ENCODE assay signal across 8 cellular contexts in genomic region chr14:55707365-55707804, GRCh38.
DNase-seq lines count a peak whose midpoint lies in the region; ATAC-seq and FAIRE-seq lines count a peak whose summit lies in the region.

No MANE protein-coding gene starts in this region.

- intact Hi-C loops in Right ventricle myocardium superior (cut with DNase I) = loop anchor here (5.0 kb wide), 1 partner anchor 715 kb away; no protein-coding TSS in a partner anchor

- ATAC-seq in Right ventricle myocardium superior (ENCODE audit: poor library complexity) = peak; percentile 63
- ATAC-seq in HG02840 (IDR thresholded peaks at IDR 0.05; ENCODE audit: low FRiP score, unreplicated experiment) = no peak

- DNase-seq in DMS53 treated with DMSO at 0.1 percent for 48 hours (lab: John Stamatoyannopoulos, UW; ENCODE audit: unreplicated experiment) (peak; percentile 46), LoVo (ENCODE audit: low spot score) (peak; percentile 53), Right ventricle myocardium superior (no peak), stromal cell of bone marrow (ENCODE audit: low read depth) (peak; percentile 36), NCI-H1930 (lab: John Stamatoyannopoulos, UW) (no peak), islet precursor cell (no peak)

- peak; percentile 42 for FAIRE-seq in TTC549 (lab: Jason Lieb, UNC)

Comparison
In these comparisons a context has a peak if more than half of its experiments do, and no peak if none do; other contexts are left out.
1. DNase-seq: peak in DMS53 treated with DMSO at 0.1 percent for 48 hours (single experiment), LoVo (single experiment) and stromal cell of bone marrow (single experiment); none in Right ventricle myocardium superior (single experiment), NCI-H1930 (0 of 2) and islet precursor cell (single experiment).